ENCODE assay signal across 18 cellular contexts in genomic region chr4:74545488-74545887, GRCh38.
A peak's percentile ranks its signal among the peaks of the same experiment; 100 is the strongest.
DNase-seq lines count a peak whose midpoint lies in the region; TF ChIP-seq lines count a peak whose summit lies in the region.
"Had no signal": no experiment of that assay in that cellular context is flagged by ENCODE, and none has a peak within 500 bp of the region (broad histone marks: within the 10 kb centered on the region; RNA-seq: fewer than 3 reads in every experiment).

No MANE protein-coding gene starts in this region.

- no peaks in the 10 kb centered on the region for H4K20me1 ChIP-seq in GM23248 (ENCODE audit: insufficient read depth)

- WGBS in GM23248 (ENCODE audit: low coverage in 1 of 2, low lambda C conversion rate in 2 of 2, missing lambda C conversion rate in 2 of 2), 2 experiments, result 96 to 97% methylated on average over 1 of the region's 1 CpG
- WGBS in esophagus squamous epithelium, 2 donors, result 77 to 87% methylated on average over 1 of the region's 1 CpG
- WGBS in trophoblast cell (ENCODE audit: extremely low coverage, insufficient coverage, insufficient read length), result no CpG with 5 or more reads among the region's 1 CpG

- no peak overlapping the region for H3K14ac ChIP-seq in trophoblast cell (ENCODE audit: low read length)

- no peaks in the 10 kb centered on the region for H3K9me3 ChIP-seq in GM23248 (ENCODE audit: low read depth)
- H3K9me3 ChIP-seq in SJSA1 (replicated peaks), result no peaks in the 10 kb centered on the region
- H3K9me3 ChIP-seq in esophagus squamous epithelium, result no peaks in the 10 kb centered on the region
- H3K9me3 ChIP-seq in trophoblast cell (ENCODE audit: insufficient read depth, low read depth, low read length), result no peaks in the 10 kb centered on the region
- H3K9me3 ChIP-seq: vagina had no signal

- no peaks in the 10 kb centered on the region for H3K9me2 ChIP-seq in GM23248 (ENCODE audit: insufficient read depth)

- no peak overlapping the region for H2AK5ac ChIP-seq in trophoblast cell (ENCODE audit: low read length)

- DNase-seq in GM23248, result peak; percentile 42
- no peak for DNase-seq in SJSA1 (ENCODE audit: low read depth in 1 of 2, low spot score in 2 of 2)
- no peak for DNase-seq in esophagus squamous epithelium (lab: John Stamatoyannopoulos, UW)
- DNase-seq in trophoblast cell, result peak; percentile 4 to 58
- no peak for DNase-seq in AG20443 (ENCODE audit: low spot score)
- no peak for DNase-seq in RKO (ENCODE audit: low spot score)
- DNase-seq in activated CD4-positive, alpha-beta T cell treated with anti-CD3 and anti-CD28 coated beads for 48 hours, result no peak
- DNase-seq in islet precursor cell, result no peak
- DNase-seq: activated CD8-positive, alpha-beta memory T cell treated with anti-CD3 and anti-CD28 coated beads for 24 hours; activated gamma-delta T cell; C1 segment of cervical spinal cord; effector memory CD4-positive, alpha-beta T cell; GDM1; natural killer cell; NK-92 treated with Interleukin-12 subunit alpha and Interleukin-12 subunit beta, amount 100 ng/mL, for 24 hours; stimulated activated CD4-positive, alpha-beta T cell treated with anti-CD3 and anti-CD28 coated beads, Interleukin-1b, Interleukin-23, amount 100 ng/mL, for 48 hours; WERI-Rb-1 had no signal

- no peak overlapping the region for H3K4me3 ChIP-seq in GM23248
- no peak overlapping the region for H3K4me3 ChIP-seq in SJSA1
- no peak overlapping the region for H3K4me3 ChIP-seq in esophagus squamous epithelium
- H3K4me3 ChIP-seq in trophoblast cell (ENCODE audit: low read depth, low read length), result no peak overlapping the region
- H3K4me3 ChIP-seq: vagina had no signal

- H3K27ac ChIP-seq in GM23248 (peak overlapping the region; percentile 90), SJSA1 (peak overlapping the region; percentile 21), esophagus squamous epithelium (peak overlapping the region in 3 of 4 donors; percentile 20 to 31 (median 27)), trophoblast cell (ENCODE audit: low read depth, low read length) (no peak overlapping the region)
- H3K27ac ChIP-seq: vagina, WERI-Rb-1 had no signal

- H3K9ac ChIP-seq in GM23248 (no peak overlapping the region), trophoblast cell (ENCODE audit: low read length) (no peak overlapping the region)

- H2AFZ ChIP-seq in GM23248 (no peak overlapping the region), trophoblast cell (ENCODE audit: insufficient read depth, low read length, poor library complexity) (no peak overlapping the region)

- no peak overlapping the region for H4K12ac ChIP-seq in trophoblast cell (ENCODE audit: low read depth, low read length)

- H3K4me1 ChIP-seq in GM23248 (ENCODE audit: insufficient read depth) (peaks cover 57% of the 10 kb centered on the region), SJSA1 (replicated peaks) (peaks cover 50% of the 10 kb centered on the region), esophagus squamous epithelium (peaks cover 0 to 39% (median 6%) of the 10 kb centered on the region in 3 donors), trophoblast cell (ENCODE audit: control insufficient read depth in 1 of 2, insufficient read depth in 2 of 2, low read length in 2 of 2) (peaks cover 0 to 2% of the 10 kb centered on the region in 2 experiments)
- H3K4me1 ChIP-seq: vagina had no signal

- TF ChIP-seq CTCF in esophagus squamous epithelium (IDR thresholded peaks at IDR 0.05), result no peak

- H3K36me3 ChIP-seq in GM23248 (ENCODE audit: low read depth) (no peaks in the 10 kb centered on the region), SJSA1 (no peaks in the 10 kb centered on the region), esophagus squamous epithelium (no peaks in the 10 kb centered on the region), trophoblast cell (ENCODE audit: control insufficient read depth in 1 of 2, insufficient read depth in 2 of 2, low read length in 2 of 2) (no peaks in the 10 kb centered on the region)
- H3K36me3 ChIP-seq: vagina, WERI-Rb-1 had no signal

- H3K79me1 ChIP-seq in trophoblast cell (ENCODE audit: low read length), result no peaks in the 10 kb centered on the region

- no peak overlapping the region for H4K8ac ChIP-seq in trophoblast cell (ENCODE audit: low read depth, low read length)

- H2BK5ac ChIP-seq in trophoblast cell (ENCODE audit: low read depth, low read length, poor library complexity), result no peak overlapping the region

- H2BK12ac ChIP-seq in trophoblast cell (ENCODE audit: low read length), result no peak overlapping the region

- H3K4me2 ChIP-seq in GM23248 (ENCODE audit: unreplicated experiment), result peak overlapping the region; percentile 2
- H3K4me2 ChIP-seq in trophoblast cell (ENCODE audit: low read length), result no peak overlapping the region

- no peak overlapping the region for H2BK120ac ChIP-seq in trophoblast cell (ENCODE audit: insufficient read depth, low read length, poor library complexity)

- in situ Hi-C loops in GM23248 (cut with MboI), result no loop called here

- no peak overlapping the region for H3K4ac ChIP-seq in trophoblast cell (ENCODE audit: low read depth, low read length)

- intact Hi-C loops in esophagus squamous epithelium (cut with DNase I), result no loop called here

- no peak overlapping the region for H4K91ac ChIP-seq in trophoblast cell (ENCODE audit: low read depth, low read length)

- peaks cover 46% of the 10 kb centered on the region for H3F3A ChIP-seq in GM23248 (ENCODE audit: insufficient read depth)

- H3K79me2 ChIP-seq in GM23248 (ENCODE audit: insufficient read depth) (no peaks in the 10 kb centered on the region), trophoblast cell (ENCODE audit: control insufficient read depth, insufficient read depth, low read length, poor library complexity) (no peaks in the 10 kb centered on the region)

- H3K18ac ChIP-seq in trophoblast cell (ENCODE audit: low read length), result no peak overlapping the region

- no peak overlapping the region for H3K23ac ChIP-seq in trophoblast cell (ENCODE audit: low read length)

- no peak for TF ChIP-seq POLR2A in esophagus squamous epithelium (IDR thresholded peaks at IDR 0.05)

- H3K27me3 ChIP-seq in GM23248 (replicated peaks; ENCODE audit: insufficient read depth) (no peaks in the 10 kb centered on the region), SJSA1 (replicated peaks) (no peaks in the 10 kb centered on the region), esophagus squamous epithelium (no peaks in the 10 kb centered on the region), trophoblast cell (ENCODE audit: insufficient read depth, low read length) (no peaks in the 10 kb centered on the region)
- H3K27me3 ChIP-seq: vagina had no signal

Comparison
In these comparisons a context has a peak if more than half of its experiments do, and no peak if none do; other contexts are left out.
1. DNase-seq: peak in GM23248 (single experiment) and trophoblast cell (2 of 2); none in SJSA1 (0 of 2), esophagus squamous epithelium (single experiment), AG20443 (single experiment), RKO (single experiment), activated CD4-positive, alpha-beta T cell treated with anti-CD3 and anti-CD28 coated beads for 48 hours (single experiment) and islet precursor cell (single experiment).